Comparison of ENCODE assay signal across 27 cellular contexts in genomic region chrX:2390754-2391153, GRCh38.
"Had no signal": no experiment of that assay in that cellular context is flagged by ENCODE, and none has a peak within 500 bp of the region (broad histone marks: within the 10 kb centered on the region; RNA-seq: fewer than 3 reads in every experiment).

No MANE protein-coding gene starts in this region.

- DNase-seq: activated B cell treated with CpG ODN at 0.5 μM for 24 hours; activated CD4-positive, alpha-beta T cell treated with anti-CD3 and anti-CD28 coated beads, Interleukin-2, amount 50 U/mL, for 1 hour; activated CD8-positive, alpha-beta memory T cell treated with anti-CD3 and anti-CD28 coated beads, Interleukin-2, amount 10 ng/mL, durations not matched to agents 7 days and 5 days; activated CD8-positive, alpha-beta T cell treated with anti-CD3 and anti-CD28 coated beads for 36 hours; activated T-cell treated with anti-CD3 and anti-CD28 coated beads, Interleukin-2, amount 50 U/mL, for 48 hours; dermis blood vessel endothelial cell; effector CD4-positive, alpha-beta T cell; gastrocnemius medialis; glutamatergic neuron; left lung; lower lobe of right lung; mucosa of descending colon; stimulated activated CD4-positive, alpha-beta T cell treated with anti-CD3 and anti-CD28 coated beads, Interleukin-15, amount 100 ng/mL, for 24 hours; stimulated activated CD4-positive, alpha-beta T cell treated with anti-CD3 and anti-CD28 coated beads, Interleukin-2, amount 100 ng/mL, for 24 hours; stimulated activated naive CD4-positive, alpha-beta T cell; tibial artery had no signal

- H3K4me3 Mint-ChIP-seq: activated B cell treated with CpG ODN at 0.5 μM for 24 hours; activated CD8-positive, alpha-beta memory T cell treated with anti-CD3 and anti-CD28 coated beads, Interleukin-2, amount 10 ng/mL, durations not matched to agents 7 days and 5 days; activated CD8-positive, alpha-beta T cell treated with anti-CD3 and anti-CD28 coated beads for 36 hours; central memory CD8-positive, alpha-beta T cell; natural killer cell treated with Interleukin-12 subunit alpha and Interleukin-12 subunit beta and Interleukin-15 and Interleukin-18, amount 100 ng/mL, for 72 hours; T-helper 2 cell treated with Interferon-gamma antibody and Interleukin-4, amounts not matched to agents 5 μg/mL and 100 μg/mL, for 36 hours had no signal

- ATAC-seq: activated CD8-positive, alpha-beta memory T cell treated with anti-CD3 and anti-CD28 coated beads, Interleukin-2, amount 10 ng/mL, durations not matched to agents 7 days and 5 days; activated CD8-positive, alpha-beta T cell treated with anti-CD3 and anti-CD28 coated beads for 36 hours; activated naive CD4-positive, alpha-beta T cell treated with anti-CD3 and anti-CD28 coated beads, Interleukin-2, amount 50 U/mL, for 72 hours; gastrocnemius medialis; left lung; lower lobe of right lung; mucosa of descending colon; natural killer cell treated with Interleukin-12 subunit alpha and Interleukin-12 subunit beta and Interleukin-15 and Interleukin-18, amount 100 ng/mL, for 72 hours had no signal

- H3K4me1 Mint-ChIP-seq: activated B cell treated with CpG ODN at 0.5 μM for 24 hours; activated CD8-positive, alpha-beta memory T cell treated with anti-CD3 and anti-CD28 coated beads, Interleukin-2, amount 10 ng/mL, durations not matched to agents 7 days and 5 days had no signal

- H3K4me3 ChIP-seq: gastrocnemius medialis, left lung, lower lobe of right lung, mucosa of descending colon, right atrium auricular region, suprapubic skin, tibial artery had no signal

- FAIRE-seq: bronchial epithelial cell, colon, endometrium, islet of Langerhans had no signal

- H3K9me3 ChIP-seq: suprapubic skin had no signal

- H3K36me3 ChIP-seq: lower lobe of right lung, suprapubic skin had no signal

- H3K27ac Mint-ChIP-seq: activated B cell treated with CpG ODN at 0.5 μM for 24 hours; activated CD8-positive, alpha-beta memory T cell treated with anti-CD3 and anti-CD28 coated beads, Interleukin-2, amount 10 ng/mL, durations not matched to agents 7 days and 5 days; activated CD8-positive, alpha-beta T cell treated with anti-CD3 and anti-CD28 coated beads for 36 hours; activated naive CD4-positive, alpha-beta T cell treated with anti-CD3 and anti-CD28 coated beads, Interleukin-2, amount 50 U/mL, for 72 hours; activated T-helper 2 cell treated with anti-CD3 and anti-CD28 coated beads, Interferon-gamma antibody, Interleukin-2, Interleukin-4, amounts not matched to agents 10 μg/mL and 5 μg/mL and 100 μg/mL, durations not matched to agents 14 hours and 24 hours and 36 hours; natural killer cell treated with Interleukin-12 subunit alpha and Interleukin-12 subunit beta and Interleukin-15 and Interleukin-18, amount 100 ng/mL, for 72 hours; T-helper 2 cell treated with Interferon-gamma antibody and Interleukin-4, amounts not matched to agents 5 μg/mL and 100 μg/mL, for 36 hours had no signal

- H3K27me3 Mint-ChIP-seq: activated B cell treated with CpG ODN at 0.5 μM for 24 hours; activated CD8-positive, alpha-beta memory T cell treated with anti-CD3 and anti-CD28 coated beads, Interleukin-2, amount 10 ng/mL, durations not matched to agents 7 days and 5 days; activated CD8-positive, alpha-beta T cell treated with anti-CD3 and anti-CD28 coated beads for 36 hours; central memory CD8-positive, alpha-beta T cell; natural killer cell treated with Interleukin-12 subunit alpha and Interleukin-12 subunit beta and Interleukin-15 and Interleukin-18, amount 100 ng/mL, for 72 hours had no signal

- H3K4me1 ChIP-seq: left lung, lower lobe of right lung, right atrium auricular region, tibial artery had no signal

- H3K27me3 ChIP-seq: gastrocnemius medialis, left lung, right atrium auricular region, suprapubic skin, tibial artery had no signal

- H3K27ac ChIP-seq: left lung, lower lobe of right lung, right atrium auricular region, suprapubic skin, tibial artery had no signal
